Comparison of ENCODE assay signal across 19 cellular contexts in the genomic region with DNA sequence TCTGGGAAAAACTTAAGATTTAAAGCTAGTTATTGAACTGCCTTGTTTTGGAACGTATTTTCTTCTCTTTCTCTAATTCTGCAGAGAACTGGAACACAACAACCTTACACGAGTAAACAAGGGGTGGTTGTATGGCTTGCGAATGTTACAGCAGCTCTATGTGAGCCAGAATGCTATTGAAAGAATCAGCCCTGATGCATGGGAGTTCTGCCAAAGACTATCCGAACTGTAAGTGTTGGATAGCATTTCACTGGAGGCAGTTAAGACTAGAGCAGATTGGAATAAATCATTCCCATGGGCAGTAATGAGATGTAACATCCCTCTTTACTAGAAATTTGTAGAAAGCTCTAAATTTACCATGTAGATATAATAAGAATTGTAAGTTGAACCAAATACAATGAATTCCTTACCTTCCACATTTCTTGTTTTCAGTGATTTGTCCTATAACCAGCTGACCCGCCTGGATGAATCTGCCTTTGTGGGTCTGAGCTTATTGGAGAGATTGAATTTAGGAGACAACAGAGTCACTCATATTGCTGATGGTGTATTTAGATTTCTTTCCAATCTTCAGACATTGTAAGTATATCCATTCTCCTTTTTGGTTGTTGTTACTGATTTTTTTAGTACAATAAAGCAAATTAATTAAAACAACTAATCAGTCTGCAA. TPM values are rescaled to one million over a fixed set of nuclear protein-coding genes. Genes with fewer than 3 reads are reported as not detected.
DNase-seq lines count a peak whose midpoint lies in the region; TF ChIP-seq lines count a peak whose summit lies in the region.
"Had no signal": no experiment of that assay in that cellular context is flagged by ENCODE, and none has a peak within 500 bp of the region (broad histone marks: within the 10 kb centered on the region; RNA-seq: fewer than 3 reads in every experiment).

No MANE protein-coding gene starts in this region.

- TF ChIP-seq CTCF in progenitor cell of endocrine pancreas (IDR thresholded peaks at IDR 0.05; ENCODE audit: unreplicated experiment) = no peak

- peak; percentile 45 for DNase-seq in astrocyte of the hippocampus (ENCODE audit: low read depth, low spot score)
- DNase-seq in globus pallidus (ENCODE audit: low spot score) = peak; percentile 70
- DNase-seq in substantia nigra (lab: John Stamatoyannopoulos, UW) = peak in 10 of 49 donors; percentile 1 to 45 (median 14)
- DNase-seq in NCI-H446 (lab: John Stamatoyannopoulos, UW) = no peak
- DNase-seq in NAMALWA (ENCODE audit: low spot score) = no peak
- no peak for DNase-seq in progenitor cell of endocrine pancreas (ENCODE audit: low spot score, unreplicated experiment)
- DNase-seq: ACHN; CD4-positive, alpha-beta T cell; DND-41; GDM1; KG1; NCI-H1092; NCI-H1694; NCI-H2107; NCI-H345; NCI-H748 treated with DMSO at 0.1 percent for 48 hours; PC-9 had no signal

- H3K27ac Mint-ChIP-seq in progenitor cell of endocrine pancreas = no peak overlapping the region
- H3K27ac Mint-ChIP-seq: B cell; CD4-positive, alpha-beta T cell had no signal

- H3K9me3 Mint-ChIP-seq in progenitor cell of endocrine pancreas (ENCODE audit: low read depth) = no peaks in the 10 kb centered on the region
- H3K9me3 Mint-ChIP-seq: CD4-positive, alpha-beta T cell had no signal

- H3K36me3 Mint-ChIP-seq in progenitor cell of endocrine pancreas (ENCODE audit: insufficient read depth) = peaks cover 18% of the 10 kb centered on the region

- no peaks in the 10 kb centered on the region for H3K27me3 Mint-ChIP-seq in progenitor cell of endocrine pancreas
- H3K27me3 Mint-ChIP-seq: B cell; CD4-positive, alpha-beta T cell had no signal

- H3K4me3 Mint-ChIP-seq in progenitor cell of endocrine pancreas (ENCODE audit: low read depth) = no peak overlapping the region
- H3K4me3 Mint-ChIP-seq: B cell; CD4-positive, alpha-beta T cell had no signal

- no peaks in the 10 kb centered on the region for H3K27me3 ChIP-seq in layer of hippocampus (ENCODE audit: control insufficient read depth, insufficient read depth, low read length)

- peaks cover 1% of the 10 kb centered on the region for H3K4me1 Mint-ChIP-seq in progenitor cell of endocrine pancreas (ENCODE audit: low read depth)

- peak overlapping the region; percentile 71 for H3K27ac ChIP-seq in layer of hippocampus (ENCODE audit: low read depth, low read length)
- peak overlapping the region; percentile 72 for H3K27ac ChIP-seq in substantia nigra (ENCODE audit: low read depth, low read length, poor library complexity, severe bottlenecking)
- H3K27ac ChIP-seq: PC-9 had no signal

RNA-seq across cellular contexts. Expression of a gene that starts 22.9 kb away (rescaled TPM):
- 19.9 and 22.1 TPM in 2 replicates for total RNA-seq in progenitor cell of endocrine pancreas

Comparison
In these comparisons a context has a peak if more than half of its experiments do, and no peak if none do; other contexts are left out.
1. DNase-seq: peak in astrocyte of the hippocampus (single experiment) and globus pallidus (single experiment); none in NCI-H446 (0 of 2), NAMALWA (single experiment) and progenitor cell of endocrine pancreas (single experiment).